Comparison of ENCODE assay signal across 9 cellular contexts in the genomic region with DNA sequence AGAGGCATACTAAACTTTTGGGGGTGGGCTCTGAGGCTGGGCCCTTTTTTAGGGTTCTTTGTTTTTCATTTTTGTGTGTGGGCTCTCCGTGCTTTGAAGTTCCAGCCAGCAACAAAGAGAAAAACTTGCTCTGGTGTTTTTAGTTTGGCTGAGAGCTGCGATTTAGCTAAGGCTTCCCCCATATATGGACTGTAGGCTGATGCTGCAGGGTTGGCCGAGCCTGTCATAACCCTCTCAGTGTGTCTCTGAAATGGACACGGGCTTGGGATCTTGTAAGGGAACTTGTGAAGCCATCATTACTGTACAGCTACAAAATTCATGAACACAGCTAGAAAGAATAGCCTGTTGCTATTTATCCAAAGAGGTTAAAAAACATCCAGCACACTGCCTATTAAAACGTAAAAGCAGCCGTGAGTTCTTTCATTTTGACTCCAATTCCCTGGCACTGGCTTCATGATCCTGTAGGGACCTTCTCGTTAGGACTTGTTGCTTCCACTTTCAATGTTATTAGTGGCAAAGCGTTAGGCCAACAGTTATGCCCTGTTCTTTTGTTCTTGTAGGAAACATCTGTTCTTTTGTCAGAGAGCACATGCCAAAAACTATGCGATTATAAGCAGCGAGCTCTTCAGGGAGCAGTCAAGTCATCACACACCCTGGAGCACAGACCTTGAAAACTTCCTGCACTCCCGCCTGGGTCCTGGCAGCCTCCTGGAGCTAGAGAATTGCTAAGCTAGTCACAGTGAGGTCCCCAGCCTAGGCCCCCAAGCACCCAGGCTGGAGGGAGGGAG.
A peak's percentile ranks its signal among the peaks of the same experiment; 100 is the strongest.
DNase-seq lines count a peak whose midpoint lies in the region; ATAC-seq and TF ChIP-seq lines count a peak whose summit lies in the region.
"Had no signal": no experiment of that assay in that cellular context is flagged by ENCODE, and none has a peak within 500 bp of the region (broad histone marks: within the 10 kb centered on the region; RNA-seq: fewer than 3 reads in every experiment).

No MANE protein-coding gene starts in this region.

- peak; percentile 58 for DNase-seq in NCI-H748 (lab: John Stamatoyannopoulos, UW; ENCODE audit: unreplicated experiment)
- no peak for DNase-seq in NCI-H748 treated with DMSO at 0.1 percent for 48 hours (lab: John Stamatoyannopoulos, UW)
- DNase-seq in body of pancreas = no peak
- DNase-seq in left lung = peak in 1 of 2 donors; percentile 34
- DNase-seq in thyroid gland = peak; percentile 64 to 67
- DNase-seq in A172 (ENCODE audit: low spot score) = no peak
- no peak for DNase-seq in OCI-M2 (lab: John Stamatoyannopoulos, UW; ENCODE audit: unreplicated experiment)
- DNase-seq: ACHN had no signal

- WGBS in body of pancreas, 2 donors = 57 to 72% methylated on average over 11 of the region's 11 CpGs
- whole genome bisulfite sequencing in thyroid gland, 2 donors = 26 to 32% methylated on average over 11 of the region's 11 CpGs

- no peaks in the 10 kb centered on the region for H3K27me3 ChIP-seq in body of pancreas
- no peaks in the 10 kb centered on the region for H3K27me3 ChIP-seq in left lung
- no peaks in the 10 kb centered on the region for H3K27me3 ChIP-seq in thyroid gland

- no peaks in the 10 kb centered on the region for H3K4me1 ChIP-seq in body of pancreas
- H3K4me1 ChIP-seq in left lung = no peaks in the 10 kb centered on the region
- peaks cover 10 to 23% of the 10 kb centered on the region in 2 donors for H3K4me1 ChIP-seq in thyroid gland

- no peaks in the 10 kb centered on the region for H3K9me3 ChIP-seq in body of pancreas
- no peaks in the 10 kb centered on the region for H3K9me3 ChIP-seq in left lung
- no peaks in the 10 kb centered on the region for H3K9me3 ChIP-seq in thyroid gland

- no peak for TF ChIP-seq CTCF in body of pancreas (IDR thresholded peaks at IDR 0.05)
- TF ChIP-seq CTCF in left lung (IDR thresholded peaks at IDR 0.05) = no peak
- no peak for TF ChIP-seq CTCF in thyroid gland (IDR thresholded peaks at IDR 0.05)

- no peak overlapping the region for H3K4me3 ChIP-seq in body of pancreas
- H3K4me3 ChIP-seq in left lung = peak overlapping the region in 1 of 2 donors; percentile 0
- H3K4me3 ChIP-seq in thyroid gland (replicated peaks in 1 of 3) = no peak overlapping the region

- intact Hi-C loops in body of pancreas (cut with DNase I) = no loop called here
- intact Hi-C loops in left lung (cut with DNase I) = no loop called here
- intact Hi-C loops in thyroid gland (cut with DNase I) = no loop called here

- H3K27ac ChIP-seq in body of pancreas = no peak overlapping the region
- H3K27ac ChIP-seq in left lung = peak overlapping the region; percentile 34 to 65
- H3K27ac ChIP-seq in thyroid gland = peak overlapping the region; percentile 34 to 71 (median 59)

- TF ChIP-seq POLR2A in body of pancreas (IDR thresholded peaks at IDR 0.05) (no peak), thyroid gland (IDR thresholded peaks at IDR 0.05) (peak in 1 of 2 donors; percentile 17)

- H3K36me3 ChIP-seq in body of pancreas (replicated peaks in 1 of 2; ENCODE audit: insufficient read depth in 1 of 2, low read depth in 2 of 2) (no peaks in the 10 kb centered on the region), left lung (no peaks in the 10 kb centered on the region), thyroid gland (no peaks in the 10 kb centered on the region)

- ATAC-seq in body of pancreas (peak; percentile 18), left lung (peak; percentile 72), GM21526 (IDR thresholded peaks at IDR 0.05; ENCODE audit: low FRiP score, unreplicated experiment) (no peak)

Comparison
In these comparisons a context has a peak if more than half of its experiments do, and no peak if none do; other contexts are left out.
1. DNase-seq: peak in NCI-H748 (single experiment) and thyroid gland (2 of 2); none in NCI-H748 treated with DMSO at 0.1 percent for 48 hours (single experiment), body of pancreas (0 of 4), A172 (single experiment) and OCI-M2 (single experiment).
2. H3K27ac ChIP-seq: peak in left lung (2 of 2) and thyroid gland (3 of 3); none in body of pancreas (0 of 4).